ENCODE assay signal across 27 cellular contexts in genomic region chr2:155665704-155666103, GRCh38.
"Had no signal": no experiment of that assay in that cellular context is flagged by ENCODE, and none has a peak within 500 bp of the region (broad histone marks: within the 10 kb centered on the region; RNA-seq: fewer than 3 reads in every experiment).

No MANE protein-coding gene starts in this region.

- DNase-seq: activated CD4-positive, alpha-beta T cell treated with anti-CD3 and anti-CD28 coated beads for 48 hours; activated CD4-positive, alpha-beta T cell treated with anti-CD3 and anti-CD28 coated beads, Interleukin-2, amount 50 U/mL, for 1 hour; activated CD4-positive, alpha-beta T cell treated with anti-CD3 and anti-CD28 coated beads, Interleukin-2, amount 50 U/mL, for 48 hours; activated CD8-positive, alpha-beta memory T cell treated with anti-CD3 and anti-CD28 coated beads for 24 hours; activated CD8-positive, alpha-beta T cell treated with anti-CD3 and anti-CD28 coated beads for 36 hours; activated effector memory CD4-positive, alpha-beta T cell treated with Interleukin-2 at 50 U/mL for 16 hours; activated gamma-delta T cell treated with Interleukin-2 at 50 U/mL for 16 hours; activated naive CD4-positive, alpha-beta T cell treated with anti-CD3 and anti-CD28 coated beads, Interleukin-2, amount 50 U/mL, for 16 hours; activated naive CD4-positive, alpha-beta T cell treated with Interleukin-2 at 50 U/mL for 16 hours; activated T-cell treated with anti-CD3 and anti-CD28 coated beads, Interleukin-2, amount 50 U/mL, for 4 hours; amygdala; aorta; body of pancreas; caudate nucleus; cerebellar nuclear complex; dorsolateral prefrontal cortex; effector memory CD4-positive, alpha-beta T cell; endodermal cell; foreskin fibroblast; T-helper 1 cell; T-helper 17 cell; T1000 had no signal

- H3K9me3 ChIP-seq: body of pancreas had no signal

- ATAC-seq: activated CD8-positive, alpha-beta T cell treated with anti-CD3 and anti-CD28 coated beads for 36 hours; activated T-cell treated with anti-CD3 and anti-CD28 coated beads, Interleukin-2, amount 50 U/mL, for 4 hours; activated T-helper 17 cell treated with anti-CD3 and anti-CD28 coated beads, Interleukin-2, amount 50 U/mL, for 72 hours; body of pancreas; esophagus mucosa; T-helper 17 cell; WTC11 had no signal

- H3K4me1 ChIP-seq: body of pancreas had no signal

- H3K4me3 ChIP-seq: body of pancreas, coronary artery, dorsolateral prefrontal cortex had no signal

- H3K27me3 ChIP-seq: body of pancreas, dorsolateral prefrontal cortex had no signal

- H3K27ac ChIP-seq: body of pancreas, coronary artery, dorsolateral prefrontal cortex, VCaP had no signal
